8 cellular contexts compared by ENCODE assay signal in the genomic region with DNA sequence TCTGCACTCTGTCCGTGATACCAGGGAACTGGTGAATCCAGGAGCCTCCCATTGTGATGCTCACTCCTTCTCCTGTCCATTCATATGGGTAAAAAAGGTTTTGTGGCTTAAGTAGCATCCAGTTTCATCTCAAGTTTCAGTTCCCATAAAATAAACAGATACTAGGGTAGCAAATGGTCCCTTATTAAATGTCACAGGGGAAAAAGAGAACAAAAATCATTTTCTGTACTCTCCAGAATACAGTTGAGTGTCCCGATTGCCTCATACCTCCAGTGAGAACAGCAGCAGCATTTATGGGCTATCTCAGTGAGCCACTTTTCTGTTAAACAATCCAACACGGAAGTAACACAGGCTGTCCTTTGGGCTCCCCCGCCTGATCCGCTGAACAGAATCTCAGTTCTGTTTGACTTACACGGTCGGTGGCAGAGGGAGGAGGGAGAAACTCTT.
DNase-seq lines count a peak whose midpoint lies in the region; ATAC-seq and TF ChIP-seq lines count a peak whose summit lies in the region.

No MANE protein-coding gene starts in this region.

- H3K27ac Mint-ChIP-seq in activated T-cell treated with anti-CD3 and anti-CD28 coated beads, Interleukin-2, amount 50 U/mL, for 24 hours = peak overlapping the region; percentile 88
- H3K27ac Mint-ChIP-seq in osteocyte (ENCODE audit: unreplicated experiment) = no peak overlapping the region

- H3K36me3 Mint-ChIP-seq in activated T-cell treated with anti-CD3 and anti-CD28 coated beads, Interleukin-2, amount 50 U/mL, for 24 hours (ENCODE audit: low read depth) = peaks cover 96% of the 10 kb centered on the region
- H3K36me3 Mint-ChIP-seq in osteocyte (ENCODE audit: unreplicated experiment) = peaks cover 10% of the 10 kb centered on the region

- ATAC-seq in HG02885 (IDR thresholded peaks at IDR 0.05; ENCODE audit: poor library complexity, unreplicated experiment) (peak; percentile 64), left colon (peak; percentile 97)

- intact Hi-C loops in left colon (cut with DNase I, micrococcal nuclease) = no loop called here

- H3K4me3 Mint-ChIP-seq in activated T-cell treated with anti-CD3 and anti-CD28 coated beads, Interleukin-2, amount 50 U/mL, for 24 hours = peak overlapping the region; percentile 16
- no peak overlapping the region for H3K4me3 Mint-ChIP-seq in osteocyte (ENCODE audit: unreplicated experiment)

- DNase-seq in activated T-cell treated with anti-CD3 and anti-CD28 coated beads, Interleukin-2, amount 50 U/mL, for 24 hours = no peak
- no peak for DNase-seq in activated T-cell treated with anti-CD3 and anti-CD28 coated beads, Interleukin-2, amount 50 U/mL, for 48 hours
- DNase-seq in RPMI7951 (ENCODE audit: low read depth) (peak; percentile 49), left colon (peak; percentile 57 to 59), osteocyte (ENCODE audit: extremely low spot score, unreplicated experiment) (no peak), NCI-H1105 treated with DMSO at 0.1 percent for 48 hours (lab: John Stamatoyannopoulos, UW) (no peak), NCI-H226 (no peak)

- no peaks in the 10 kb centered on the region for H3K9me3 Mint-ChIP-seq in activated T-cell treated with anti-CD3 and anti-CD28 coated beads, Interleukin-2, amount 50 U/mL, for 24 hours
- peaks cover 5% of the 10 kb centered on the region for H3K9me3 Mint-ChIP-seq in osteocyte (ENCODE audit: unreplicated experiment)

- TF ChIP-seq CTCF in osteocyte (IDR thresholded peaks at IDR 0.05) = no peak

- H3K4me1 Mint-ChIP-seq in activated T-cell treated with anti-CD3 and anti-CD28 coated beads, Interleukin-2, amount 50 U/mL, for 24 hours (ENCODE audit: low read depth) = peaks cover 96% of the 10 kb centered on the region
- no peaks in the 10 kb centered on the region for H3K4me1 Mint-ChIP-seq in osteocyte (ENCODE audit: unreplicated experiment)

- no peaks in the 10 kb centered on the region for H3K27me3 Mint-ChIP-seq in activated T-cell treated with anti-CD3 and anti-CD28 coated beads, Interleukin-2, amount 50 U/mL, for 24 hours
- no peaks in the 10 kb centered on the region for H3K27me3 Mint-ChIP-seq in osteocyte (ENCODE audit: unreplicated experiment)

Comparison
In these comparisons a context has a peak if more than half of its experiments do, and no peak if none do; other contexts are left out.
1. DNase-seq: peak in RPMI7951 (single experiment) and left colon (2 of 2); none in activated T-cell treated with anti-CD3 and anti-CD28 coated beads, Interleukin-2, amount 50 U/mL, for 24 hours (single experiment), activated T-cell treated with anti-CD3 and anti-CD28 coated beads, Interleukin-2, amount 50 U/mL, for 48 hours (0 of 2), osteocyte (single experiment), NCI-H1105 treated with DMSO at 0.1 percent for 48 hours (single experiment) and NCI-H226 (single experiment).